In the genomic region with DNA sequence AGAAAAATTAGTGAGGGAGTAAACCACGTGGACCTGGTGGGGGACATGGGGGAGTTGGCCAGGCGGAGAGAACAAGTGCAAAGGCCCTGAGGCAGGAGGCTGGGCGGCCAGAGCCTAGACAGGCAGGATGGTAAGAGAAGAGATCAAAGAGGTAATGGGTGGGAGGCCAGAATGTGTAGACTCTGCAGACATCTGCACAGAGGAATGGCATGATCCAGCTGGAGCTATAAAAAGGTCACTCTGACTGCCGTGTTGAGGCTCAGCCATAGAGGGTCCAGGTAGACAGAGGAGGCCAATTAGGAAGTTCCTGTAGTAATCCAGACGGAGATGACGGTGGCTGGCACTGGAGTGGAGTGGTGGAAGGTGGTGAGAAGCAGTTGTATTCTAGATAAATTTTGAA, we compare ENCODE assay signal across 11 cellular contexts. TPM values are rescaled to one million over a fixed set of nuclear protein-coding genes. Genes with fewer than 3 reads are reported as not detected.
DNase-seq lines count a peak whose midpoint lies in the region; ATAC-seq and TF ChIP-seq lines count a peak whose summit lies in the region.
"Had no signal": no experiment of that assay in that cellular context is flagged by ENCODE, and none has a peak within 500 bp of the region (broad histone marks: within the 10 kb centered on the region; RNA-seq: fewer than 3 reads in every experiment).

No MANE protein-coding gene starts in this region.

- no peaks in the 10 kb centered on the region for H3K9me3 Mint-ChIP-seq in mesothelial cell of epicardium
- H3K9me3 Mint-ChIP-seq in activated T-cell treated with anti-CD3 and anti-CD28 coated beads, Interleukin-2, amount 50 U/mL, for 24 hours = no peaks in the 10 kb centered on the region
- H3K9me3 Mint-ChIP-seq: activated B cell treated with CpG ODN at 0.5 μM for 24 hours had no signal

- H3K4me1 ChIP-seq in body of pancreas (peaks cover 88% of the 10 kb centered on the region), suprapubic skin (peaks cover 87% of the 10 kb centered on the region)

- H3K27me3 Mint-ChIP-seq in mesothelial cell of epicardium (ENCODE audit: low read depth) = no peaks in the 10 kb centered on the region
- H3K27me3 Mint-ChIP-seq in activated T-cell treated with anti-CD3 and anti-CD28 coated beads, Interleukin-2, amount 50 U/mL, for 24 hours = no peaks in the 10 kb centered on the region
- H3K27me3 Mint-ChIP-seq: activated B cell treated with CpG ODN at 0.5 μM for 24 hours had no signal

- H3K4me1 Mint-ChIP-seq in mesothelial cell of epicardium = peaks cover 33% of the 10 kb centered on the region
- peaks cover 50% of the 10 kb centered on the region for H3K4me1 Mint-ChIP-seq in activated T-cell treated with anti-CD3 and anti-CD28 coated beads, Interleukin-2, amount 50 U/mL, for 24 hours (ENCODE audit: low read depth)

- WGBS in body of pancreas, 2 donors = 46 to 52% methylated on average over 6 of the region's 6 CpGs
- WGBS in suprapubic skin = 71% methylated on average over 6 of the region's 6 CpGs

- no peaks in the 10 kb centered on the region for H3K36me3 ChIP-seq in body of pancreas (replicated peaks in 1 of 2; ENCODE audit: insufficient read depth in 1 of 2, low read depth in 2 of 2)
- H3K36me3 ChIP-seq in suprapubic skin = no peaks in the 10 kb centered on the region

- DNase-seq in NB4 (ENCODE audit: low read depth) (peak; percentile 36), body of pancreas (peak in 2 of 4 donors; percentile 31 to 42), mesothelial cell of epicardium (ENCODE audit: low spot score in 2 of 2, unreplicated experiment in 2 of 2) (no peak), suprapubic skin (ENCODE audit: low spot score in 2 of 2) (no peak), NCI-H1105 treated with DMSO at 0.1 percent for 48 hours (lab: John Stamatoyannopoulos, UW) (no peak)
- no peak for DNase-seq in activated T-cell treated with anti-CD3 and anti-CD28 coated beads, Interleukin-2, amount 50 U/mL, for 24 hours
- DNase-seq in effector CD8-positive, alpha-beta T cell (lab: John Stamatoyannopoulos, UW) = no peak
- DNase-seq: activated B cell treated with CpG ODN at 0.5 μM for 24 hours, COR-L47, midbrain, NCI-H187 had no signal

- TF ChIP-seq EP300 in suprapubic skin (IDR thresholded peaks at IDR 0.05) = no peak

- H3K27me3 ChIP-seq in body of pancreas (no peaks in the 10 kb centered on the region), suprapubic skin (no peaks in the 10 kb centered on the region)

- peak overlapping the region; percentile 41 to 85 (median 78) for H3K27ac ChIP-seq in body of pancreas
- H3K27ac ChIP-seq in suprapubic skin = peak overlapping the region; percentile 90

- intact Hi-C loops in body of pancreas (cut with DNase I) = no loop called here

- H3K36me3 Mint-ChIP-seq in mesothelial cell of epicardium = peaks cover 13% of the 10 kb centered on the region
- H3K36me3 Mint-ChIP-seq in activated T-cell treated with anti-CD3 and anti-CD28 coated beads, Interleukin-2, amount 50 U/mL, for 24 hours (ENCODE audit: low read depth) = peaks cover 8% of the 10 kb centered on the region

- TF ChIP-seq POLR2A in NB4 (IDR thresholded peaks at IDR 0.05; ENCODE audit: extremely low read depth, insufficient read length) (no peak), body of pancreas (IDR thresholded peaks at IDR 0.05) (no peak), suprapubic skin (IDR thresholded peaks at IDR 0.05) (no peak)

- peak overlapping the region; percentile 78 for H3K27ac Mint-ChIP-seq in mesothelial cell of epicardium
- H3K27ac Mint-ChIP-seq in activated T-cell treated with anti-CD3 and anti-CD28 coated beads, Interleukin-2, amount 50 U/mL, for 24 hours = no peak overlapping the region
- H3K27ac Mint-ChIP-seq: activated B cell treated with CpG ODN at 0.5 μM for 24 hours had no signal

- H3K4me3 ChIP-seq in NB4 (ENCODE audit: low read depth, low read length) (no peak overlapping the region), body of pancreas (no peak overlapping the region), suprapubic skin (no peak overlapping the region)

- TF ChIP-seq CTCF in NB4 (IDR thresholded peaks at IDR 0.05; ENCODE audit: low read depth, low read length) = no peak
- TF ChIP-seq CTCF in body of pancreas (IDR thresholded peaks at IDR 0.05) = no peak
- no peak for TF ChIP-seq CTCF in mesothelial cell of epicardium (IDR thresholded peaks at IDR 0.05; ENCODE audit: unreplicated experiment)
- no peak for TF ChIP-seq CTCF in suprapubic skin (IDR thresholded peaks at IDR 0.05)

- no peak overlapping the region for H3K4me3 Mint-ChIP-seq in mesothelial cell of epicardium
- no peak overlapping the region for H3K4me3 Mint-ChIP-seq in activated T-cell treated with anti-CD3 and anti-CD28 coated beads, Interleukin-2, amount 50 U/mL, for 24 hours
- H3K4me3 Mint-ChIP-seq: activated B cell treated with CpG ODN at 0.5 μM for 24 hours had no signal

- H3K9me3 ChIP-seq in body of pancreas (no peaks in the 10 kb centered on the region), suprapubic skin (no peaks in the 10 kb centered on the region)

- ATAC-seq in body of pancreas = no peak

RNA-seq across cellular contexts. Expression of gene H6PD, which starts 3.6 kb away (rescaled TPM):
- total RNA-seq in body of pancreas (10 to 100 TPM; 24.1 to 35.6 TPM), mesothelial cell of epicardium (71.2 to 74.6 TPM (median 73.1 TPM) in 3 replicates), suprapubic skin (100 to 1,000 TPM in 2 of 4 donors, 10 to 100 TPM in 2; 83.6 to 130 (median 106) TPM)

RNA-seq across cellular contexts. Expression of gene SPSB1, which starts 54.6 kb away (rescaled TPM):
- total RNA-seq in body of pancreas (10 to 100 TPM; 14.5 to 16.5 TPM), mesothelial cell of epicardium (22.0 to 24.8 TPM (median 23.9 TPM) in 3 replicates), suprapubic skin (10 to 100 TPM; 28.3 to 49.2 (median 42.1) TPM)
